1 cellular context compared by ENCODE assay signal in the genomic region with DNA sequence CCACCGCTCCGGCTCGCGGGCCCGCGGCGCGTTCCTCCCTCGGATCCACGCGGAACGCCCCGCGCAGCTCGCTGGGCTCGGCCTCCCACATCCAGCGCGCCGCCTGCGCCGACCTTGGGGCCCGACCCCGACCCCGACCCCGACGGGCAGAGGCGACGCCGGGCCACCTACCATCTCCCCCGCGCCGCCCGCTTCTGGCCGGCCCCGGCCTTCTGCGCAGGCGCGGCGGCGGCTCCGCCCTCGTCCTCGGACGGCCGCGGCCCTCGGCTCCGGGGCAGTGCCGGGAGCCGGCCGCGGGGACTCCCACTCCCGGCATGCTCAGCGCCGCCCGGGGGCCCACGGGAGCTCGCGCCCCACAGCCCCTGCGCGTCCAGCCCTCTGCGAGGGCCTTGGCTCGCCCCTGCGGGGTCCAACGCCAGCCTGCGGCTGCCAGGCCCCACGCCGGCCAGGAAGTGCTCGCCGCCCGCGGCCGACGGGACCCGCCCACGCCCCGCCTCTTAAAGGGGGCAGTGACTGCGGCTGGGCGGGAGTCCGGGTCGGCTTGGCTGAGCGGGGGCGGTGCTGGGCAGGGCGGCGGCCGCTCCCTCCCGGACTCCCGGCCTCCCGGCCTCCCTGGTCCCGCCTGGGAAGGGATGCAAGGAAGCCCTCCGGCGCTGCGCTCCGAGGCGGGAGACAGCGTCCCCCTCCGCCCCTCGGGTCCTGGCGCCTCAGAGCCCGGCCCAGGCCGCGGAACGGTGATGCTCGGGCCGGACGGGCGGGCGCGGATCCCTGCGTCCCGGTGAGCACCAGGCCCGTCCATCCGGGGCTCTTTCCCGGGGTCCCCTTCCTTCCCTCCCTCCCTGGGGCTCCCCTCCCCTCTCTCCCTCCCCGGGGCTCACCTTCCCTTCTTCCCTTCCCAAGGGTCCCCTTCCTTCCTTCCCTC.
TF ChIP-seq lines count a peak whose summit lies in the region.

TSS of gene DCUN1D2 (minus strand) at position 216 of the 922 bp plus-strand sequence. CDS start at position 174, 42 bp downstream.

TF ChIP-seq in SK-N-SH treated with all-trans-retinoic acid at 6 μM for 48 hours, 23 proteins besides CTCF, POLR2A, EP300 and RAD21 (continued from another document):
- TF ChIP-seq TSHZ2 (CRISPR knock-in tag; IDR thresholded peaks at IDR 0.05) (peak; percentile 100), SNAI2 (CRISPR knock-in tag; IDR thresholded peaks at IDR 0.05) (peak; percentile 93; the same call in 1 of the 2 replicates), ZC3H10 (CRISPR knock-in tag; IDR thresholded peaks at IDR 0.05) (0 out of 2 replicates have a peak, but pooled peaks have one; percentile 47), ZFP3 (CRISPR knock-in tag; IDR thresholded peaks at IDR 0.05) (peak; percentile 86; the same call in 1 of the 2 replicates), CSDC2 (CRISPR knock-in tag; IDR thresholded peaks at IDR 0.05) (peak; percentile 95)
- TF ChIP-seq, protein P1, sequence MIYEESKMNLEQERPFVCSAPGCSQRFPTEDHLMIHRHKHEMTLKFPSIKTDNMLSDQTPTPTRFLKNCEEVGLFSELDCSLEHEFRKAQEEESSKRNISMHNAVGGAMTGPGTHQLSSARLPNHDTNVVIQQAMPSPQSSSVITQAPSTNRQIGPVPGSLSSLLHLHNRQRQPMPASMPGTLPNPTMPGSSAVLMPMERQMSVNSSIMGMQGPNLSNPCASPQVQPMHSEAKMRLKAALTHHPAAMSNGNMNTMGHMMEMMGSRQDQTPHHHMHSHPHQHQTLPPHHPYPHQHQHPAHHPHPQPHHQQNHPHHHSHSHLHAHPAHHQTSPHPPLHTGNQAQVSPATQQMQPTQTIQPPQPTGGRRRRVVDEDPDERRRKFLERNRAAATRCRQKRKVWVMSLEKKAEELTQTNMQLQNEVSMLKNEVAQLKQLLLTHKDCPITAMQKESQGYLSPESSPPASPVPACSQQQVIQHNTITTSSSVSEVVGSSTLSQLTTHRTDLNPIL (CRISPR knock-in tag; IDR thresholded peaks at IDR 0.05; ENCODE audit: low read depth), result no peak
